ENCODE assay signal across 8 cellular contexts in the genomic region with DNA sequence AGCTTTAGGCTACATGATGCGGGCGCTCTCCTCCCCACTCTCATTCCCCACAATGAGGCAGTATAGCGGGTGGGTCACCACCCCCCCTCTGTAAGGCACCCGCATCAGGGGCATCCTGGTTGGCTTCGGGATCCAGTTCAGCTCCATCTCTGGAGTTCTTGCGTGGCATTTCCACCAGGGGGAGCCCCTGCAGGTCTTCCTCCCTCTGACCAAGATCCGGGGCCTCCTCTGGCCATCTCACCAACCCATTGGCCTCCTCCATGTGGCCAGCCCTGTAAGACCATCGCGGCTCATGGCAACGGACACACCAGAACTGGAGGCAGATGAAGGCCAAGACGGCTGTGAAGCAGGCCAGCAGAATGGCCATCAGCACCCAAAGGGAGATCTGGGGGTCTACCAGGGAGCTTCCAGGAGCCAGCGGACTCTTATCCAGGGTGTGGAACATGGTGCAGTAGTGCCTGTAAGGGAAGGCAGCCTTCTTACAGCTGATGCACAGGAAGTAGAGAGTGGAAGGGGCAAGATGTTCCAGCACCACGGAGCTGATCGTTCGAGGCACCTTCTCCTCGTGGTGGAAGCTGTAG.
A peak's percentile ranks its signal among the peaks of the same experiment; 100 is the strongest.
DNase-seq lines count a peak whose midpoint lies in the region; ATAC-seq and TF ChIP-seq lines count a peak whose summit lies in the region.

No MANE protein-coding gene starts in this region.

- H3K4me3 Mint-ChIP-seq in T-helper 2 cell treated with Interferon-gamma antibody and Interleukin-4, amounts not matched to agents 5 μg/mL and 100 μg/mL, for 36 hours, result no peak overlapping the region

- no peak overlapping the region for H3K4me3 ChIP-seq in fibroblast of the aortic adventitia (ENCODE audit: low read depth, low read length)

- DNase-seq in COR-L47 (lab: John Stamatoyannopoulos, UW) (peak; percentile 3), fibroblast of the aortic adventitia (ENCODE audit: low read depth) (peak; percentile 22)
- peak; percentile 31 for DNase-seq in activated CD4-positive, alpha-beta T cell treated with anti-CD3 and anti-CD28 coated beads, Interleukin-2, amount 50 U/mL, for 1 hour
- peak; percentile 54 to 57 for DNase-seq in stimulated activated CD4-positive, alpha-beta T cell treated with anti-CD3 and anti-CD28 coated beads, Interleukin-2, amount 100 ng/mL, for 24 hours
- no peak for DNase-seq in T-helper 2 cell treated with Interferon-gamma antibody and Interleukin-4, amounts not matched to agents 5 μg/mL and 100 μg/mL, for 36 hours (ENCODE audit: low spot score)

- H3K27ac Mint-ChIP-seq in T-helper 2 cell treated with Interferon-gamma antibody and Interleukin-4, amounts not matched to agents 5 μg/mL and 100 μg/mL, for 36 hours, result no peak overlapping the region

- ATAC-seq in HG03175 (IDR thresholded peaks at IDR 0.05; ENCODE audit: unreplicated experiment), result peak; percentile 45
- no peak for ATAC-seq in HG03097 (IDR thresholded peaks at IDR 0.05; ENCODE audit: low FRiP score, unreplicated experiment)
- no peak for ATAC-seq in GM18511 (IDR thresholded peaks at IDR 0.05; ENCODE audit: unreplicated experiment)

- H3K9me3 Mint-ChIP-seq in T-helper 2 cell treated with Interferon-gamma antibody and Interleukin-4, amounts not matched to agents 5 μg/mL and 100 μg/mL, for 36 hours, result no peaks in the 10 kb centered on the region

- H3K36me3 Mint-ChIP-seq in T-helper 2 cell treated with Interferon-gamma antibody and Interleukin-4, amounts not matched to agents 5 μg/mL and 100 μg/mL, for 36 hours (ENCODE audit: low read depth), result peaks cover 84% of the 10 kb centered on the region

- TF ChIP-seq CTCF in fibroblast of the aortic adventitia (IDR thresholded peaks at IDR 0.05; ENCODE audit: insufficient read depth, low read length), result peak; percentile 61

- H3K4me1 Mint-ChIP-seq in T-helper 2 cell treated with Interferon-gamma antibody and Interleukin-4, amounts not matched to agents 5 μg/mL and 100 μg/mL, for 36 hours (ENCODE audit: low read depth), result peaks cover 14% of the 10 kb centered on the region

- H3K27me3 Mint-ChIP-seq in T-helper 2 cell treated with Interferon-gamma antibody and Interleukin-4, amounts not matched to agents 5 μg/mL and 100 μg/mL, for 36 hours (ENCODE audit: low read depth), result no peaks in the 10 kb centered on the region
